Comparison of ENCODE assay signal across 9 cellular contexts in the genomic region with DNA sequence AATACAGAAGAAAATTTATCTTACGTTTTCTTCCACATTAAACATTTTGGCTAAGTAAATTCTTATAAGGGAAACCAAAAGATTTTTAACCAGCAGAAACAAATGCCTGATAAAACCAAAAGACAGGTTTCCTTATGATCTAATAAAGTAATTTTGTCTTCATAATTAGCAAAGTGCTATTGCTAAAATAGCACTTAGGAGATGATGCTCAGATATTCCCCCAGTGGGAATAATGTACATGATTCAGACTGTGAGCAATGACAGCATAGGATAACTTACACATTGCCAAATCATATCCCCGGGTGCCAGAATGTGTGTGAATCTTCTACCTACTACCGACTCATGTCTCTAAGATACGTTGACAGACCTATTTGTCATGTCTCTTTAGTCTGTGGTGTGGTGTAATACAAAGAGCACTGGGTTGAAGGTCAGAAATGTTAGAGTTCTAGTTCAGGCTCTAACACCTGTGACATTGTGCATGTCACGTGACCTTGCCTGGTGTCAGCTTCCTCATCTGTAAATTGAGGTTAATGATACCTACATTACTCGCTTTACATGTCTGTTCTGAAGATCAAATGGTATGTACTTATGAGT. TPM values are rescaled to one million over a fixed set of nuclear protein-coding genes. Genes with fewer than 3 reads are reported as not detected.
A peak's percentile ranks its signal among the peaks of the same experiment; 100 is the strongest.
DNase-seq lines count a peak whose midpoint lies in the region; ATAC-seq and TF ChIP-seq lines count a peak whose summit lies in the region.
"Had no signal": no experiment of that assay in that cellular context is flagged by ENCODE, and none has a peak within 500 bp of the region (broad histone marks: within the 10 kb centered on the region; RNA-seq: fewer than 3 reads in every experiment).

No MANE protein-coding gene starts in this region.

- H3K4me3 Mint-ChIP-seq in CD8-positive, alpha-beta T cell: no peak overlapping the region
- H3K4me3 Mint-ChIP-seq: activated T-helper 1 cell treated with anti-CD3 and anti-CD28 coated beads, Interleukin-12 subunit alpha, Interleukin-12 subunit beta, Interleukin-2, Interleukin-4 antibody, amounts not matched to agents 30 ng/mL and 10 ng/mL and 1 ng/mL, durations not matched to agents 14 hours and 24 hours and 36 hours had no signal

- no peaks in the 10 kb centered on the region for H3K36me3 ChIP-seq in SU-DHL-6 (ENCODE audit: low read length)
- H3K36me3 ChIP-seq in CD8-positive, alpha-beta T cell (ENCODE audit: insufficient read depth, low read length): no peaks in the 10 kb centered on the region
- H3K36me3 ChIP-seq: SJCRH30 had no signal

- peak overlapping the region; percentile 16 for H2AFZ ChIP-seq in SU-DHL-6 (ENCODE audit: low read depth, low read length, severe bottlenecking)

- no peaks in the 10 kb centered on the region for H3K9me3 Mint-ChIP-seq in CD8-positive, alpha-beta T cell

- H3K4me1 Mint-ChIP-seq in CD8-positive, alpha-beta T cell (ENCODE audit: low read depth): no peaks in the 10 kb centered on the region

- H3K27ac ChIP-seq in SU-DHL-6 (ENCODE audit: low read depth, low read length): no peak overlapping the region
- no peak overlapping the region for H3K27ac ChIP-seq in CD8-positive, alpha-beta T cell (ENCODE audit: low read depth, low read length)
- H3K27ac ChIP-seq: SJCRH30 had no signal

- no peak overlapping the region for H3K4me2 ChIP-seq in SU-DHL-6 (ENCODE audit: low read depth, low read length, poor library complexity, severe bottlenecking)

- no peaks in the 10 kb centered on the region for H4K20me1 ChIP-seq in SU-DHL-6 (ENCODE audit: low read depth, low read length)

- DNase-seq in EH (ENCODE audit: low read depth) (peak; percentile 37), HuH-7 (ENCODE audit: low spot score) (peak; percentile 24), kidney tubule cell (ENCODE audit: low spot score) (peak; percentile 83), AML-193 (lab: John Stamatoyannopoulos, UW) (no peak)
- DNase-seq in CD8-positive, alpha-beta T cell: no peak
- no peak for DNase-seq in NK-92 treated with Interleukin-12 subunit alpha and Interleukin-12 subunit beta, amount 100 ng/mL, for 24 hours (lab: John Stamatoyannopoulos, UW)
- DNase-seq: SJCRH30 had no signal

- H3K27me3 ChIP-seq in SU-DHL-6 (ENCODE audit: low read length): no peaks in the 10 kb centered on the region
- no peaks in the 10 kb centered on the region for H3K27me3 ChIP-seq in CD8-positive, alpha-beta T cell (ENCODE audit: insufficient read depth, low read length)
- H3K27me3 ChIP-seq: SJCRH30 had no signal

- peaks cover 1% of the 10 kb centered on the region for H3K27me3 Mint-ChIP-seq in CD8-positive, alpha-beta T cell (ENCODE audit: low read depth)

- POLR2A ChIA-PET in CD8-positive, alpha-beta T cell (lab: Charles Lee): no interaction called here

- no peak for ATAC-seq in CD8-positive, alpha-beta T cell

- CTCF ChIA-PET in CD8-positive, alpha-beta T cell (lab: Charles Lee): no interaction called here

- H3K27ac Mint-ChIP-seq in CD8-positive, alpha-beta T cell: no peak overlapping the region
- H3K27ac Mint-ChIP-seq: activated T-helper 1 cell treated with anti-CD3 and anti-CD28 coated beads, Interleukin-12 subunit alpha, Interleukin-12 subunit beta, Interleukin-2, Interleukin-4 antibody, amounts not matched to agents 30 ng/mL and 10 ng/mL and 1 ng/mL, durations not matched to agents 14 hours and 24 hours and 36 hours had no signal

- H3F3A ChIP-seq in SU-DHL-6 (ENCODE audit: insufficient read depth): no peaks in the 10 kb centered on the region

- H3K36me3 Mint-ChIP-seq in CD8-positive, alpha-beta T cell: no peaks in the 10 kb centered on the region

- no peaks in the 10 kb centered on the region for H3K9me2 ChIP-seq in SU-DHL-6 (replicated peaks; ENCODE audit: insufficient read depth, low read length)

- no peaks in the 10 kb centered on the region for H3K4me1 ChIP-seq in CD8-positive, alpha-beta T cell (ENCODE audit: insufficient read depth, low read length)
- H3K4me1 ChIP-seq: SJCRH30 had no signal

- H3K79me2 ChIP-seq in SU-DHL-6 (ENCODE audit: insufficient read depth, low read length): no peaks in the 10 kb centered on the region

- no peak overlapping the region for H3K9ac ChIP-seq in SU-DHL-6 (ENCODE audit: low read length)

- intact Hi-C loops in CD8-positive, alpha-beta T cell (cut with DNase I, micrococcal nuclease): no loop called here

- no peaks in the 10 kb centered on the region for H3K9me3 ChIP-seq in SU-DHL-6 (ENCODE audit: insufficient read depth, low read length)
- H3K9me3 ChIP-seq in CD8-positive, alpha-beta T cell (ENCODE audit: low read length): no peaks in the 10 kb centered on the region
- H3K9me3 ChIP-seq: SJCRH30 had no signal

- no peak for TF ChIP-seq CTCF in SU-DHL-6 (IDR thresholded peaks at IDR 0.05; ENCODE audit: insufficient read depth, low read length, poor library complexity, severe bottlenecking)
- no peak for TF ChIP-seq CTCF in CD8-positive, alpha-beta T cell (IDR thresholded peaks at IDR 0.05)

- no peak overlapping the region for H3K4me3 ChIP-seq in SU-DHL-6 (ENCODE audit: insufficient read depth, low read length, poor library complexity, severe bottlenecking)
- no peak overlapping the region for H3K4me3 ChIP-seq in CD8-positive, alpha-beta T cell (ENCODE audit: low read depth, low read length)
- H3K4me3 ChIP-seq: SJCRH30 had no signal

RNA-seq across cellular contexts. Expression of a gene that starts 30.9 kb away (rescaled TPM):
- total RNA-seq in CD8-positive, alpha-beta T cell: 10 to 100 TPM; 79.8 to 80.0 TPM

Comparison
In these comparisons a context has a peak if more than half of its experiments do, and no peak if none do; other contexts are left out.
1. DNase-seq: peak in EH (single experiment), HuH-7 (single experiment) and kidney tubule cell (single experiment); none in AML-193 (0 of 2), CD8-positive, alpha-beta T cell (0 of 7) and NK-92 treated with Interleukin-12 subunit alpha and Interleukin-12 subunit beta, amount 100 ng/mL, for 24 hours (single experiment).